In genomic region chr5:133718457-133718856, GRCh38 we compare ENCODE assay signal across 23 cellular contexts.
DNase-seq lines count a peak whose midpoint lies in the region; ATAC-seq, FAIRE-seq and TF ChIP-seq lines count a peak whose summit lies in the region.
"Had no signal": no experiment of that assay in that cellular context is flagged by ENCODE, and none has a peak within 500 bp of the region (broad histone marks: within the 10 kb centered on the region; RNA-seq: fewer than 3 reads in every experiment).

No MANE protein-coding gene starts in this region.

- H2AFZ ChIP-seq in K562 (ENCODE audit: low read depth, low read length): no peak overlapping the region

- H4K20me1 ChIP-seq in K562 (replicated peaks; ENCODE audit: control insufficient read depth, insufficient read depth, low read length): no peaks in the 10 kb centered on the region
- H4K20me1 ChIP-seq: BLaER1 had no signal

- POLR2A ChIA-PET in HEK293 (lab: Yijun Ruan, JAX): no interaction called here
- POLR2A ChIA-PET in K562 (lab: Yijun Ruan, JAX): no interaction called here

- TF ChIP-seq EP300 in K562 (IDR thresholded peaks at IDR 0.05; ENCODE audit: low read length): no peak

- 0% methylated on average over 2 of the region's 2 CpGs for WGBS in K562 (ENCODE audit: insufficient coverage, low coverage, missing lambda C conversion rate)

- no peak for TF ChIP-seq RAD21 in K562 (CRISPR knock-in tag; conservative IDR thresholded peaks at IDR 0.05 in 1 of 2, IDR thresholded peaks at IDR 0.05 in 1 of 2)

- H3K79me2 ChIP-seq in K562 (ENCODE audit: control insufficient read depth, insufficient read depth, low read length): no peaks in the 10 kb centered on the region

- DNase-seq in RCC 7860 (ENCODE audit: low spot score) (peak; percentile 11), K562 (ENCODE audit: extremely low read depth in 1 of 4, low spot score in 3 of 4) (no peak), anterior cingulate cortex (lab: John Stamatoyannopoulos, UW) (no peak)
- DNase-seq: 8988T; ACHN; BE2C; C1 segment of cervical spinal cord; CD4-positive, alpha-beta memory T cell; CD4-positive, CD25-positive, alpha-beta regulatory T cell; CD8-positive, alpha-beta memory T cell; COR-L47; DMS 273 treated with DMSO at 0.1 percent for 48 hours; DMS153; DMS53; DMS79; DND-41; EL; GDM1 had no signal

- intact Hi-C loops in K562 (cut with micrococcal nuclease): no loop called here

- H3K4me1 ChIP-seq in HEK293 (ENCODE audit: control insufficient read depth, insufficient read depth, low read length) (no peaks in the 10 kb centered on the region), K562 (replicated peaks in 1 of 2; ENCODE audit: control insufficient read depth in 2 of 2, insufficient read depth in 2 of 2, low read length in 2 of 2) (no peaks in the 10 kb centered on the region; a peak in 1 of 5 replicates)

- no TSS peak for BruUV-seq in K562 (replicated peaks; lab: Mats Ljungman, UMichigan)

- no peaks in the 10 kb centered on the region for H3K36me3 ChIP-seq in HEK293 (ENCODE audit: control insufficient read depth in 2 of 2, insufficient read depth in 1 of 2, low read length in 2 of 2)
- no peaks in the 10 kb centered on the region for H3K36me3 ChIP-seq in K562 (ENCODE audit: control insufficient read depth, insufficient read depth, low read length)
- H3K36me3 ChIP-seq: BE2C, BLaER1 had no signal

- ATAC-seq in K562 (no peak), HG02610 (IDR thresholded peaks at IDR 0.05; ENCODE audit: unreplicated experiment) (no peak)

- H3K27me3 ChIP-seq in K562 (ENCODE audit: control insufficient read depth in 2 of 2, insufficient read depth in 2 of 2, low read length in 2 of 2): peaks cover 0 to 7% of the 10 kb centered on the region in 2 experiments; a peak in 2 of 5 replicates
- H3K27me3 ChIP-seq: BE2C, BLaER1 had no signal

- CTCF ChIA-PET in HEK293 (lab: Yijun Ruan, JAX) (no interaction called here), K562 (lab: Yijun Ruan, JAX; ENCODE audit: low intra/inter-chr PET ratio) (no interaction called here)

- FAIRE-seq in RCC 7860 (lab: Jason Lieb, UNC) (no peak), K562 (lab: Jason Lieb, UNC) (no peak)
- FAIRE-seq: GM12891, GM19239 had no signal

- no peak for TF ChIP-seq POLR2A in K562 (conservative IDR thresholded peaks at IDR 0.05)

- no peak overlapping the region for H3K9ac ChIP-seq in K562 (ENCODE audit: insufficient read depth in 1 of 2, low read depth in 2 of 2, low read length in 2 of 2)
- H3K9ac ChIP-seq: BLaER1 had no signal

- no peaks in the 10 kb centered on the region for H3K9me3 ChIP-seq in HEK293 (ENCODE audit: control insufficient read depth, insufficient read depth, low read depth, low read length)
- H3K9me3 ChIP-seq in K562 (replicated peaks; ENCODE audit: control insufficient read depth, insufficient read depth, low read depth, low read length): no peaks in the 10 kb centered on the region
- H3K9me3 ChIP-seq: BE2C had no signal

- no peak for TF ChIP-seq CTCF in HEK293 (tag by site-specific recombination; IDR thresholded peaks at IDR 0.05)
- no peak for TF ChIP-seq CTCF in K562 (IDR thresholded peaks at IDR 0.05 in 2 of 3, conservative IDR thresholded peaks at IDR 0.05 in 1 of 3; ENCODE audit: insufficient read depth in 2 of 3, low read depth in 1 of 3, low read length in 3 of 3)

- no peak overlapping the region for H3K4me3 ChIP-seq in HEK293 (ENCODE audit: low read depth, low read length)
- no peak overlapping the region for H3K4me3 ChIP-seq in K562
- H3K4me3 ChIP-seq: BLaER1 had no signal

- no peaks in the 10 kb centered on the region for H3K9me1 ChIP-seq in K562 (ENCODE audit: control insufficient read depth, insufficient read depth, low read length)

- no peak overlapping the region for H3K27ac ChIP-seq in HEK293 (ENCODE audit: extremely low read depth, low read depth, low read length)
- no peak overlapping the region for H3K27ac ChIP-seq in K562 (ENCODE audit: extremely low read depth, low read depth, low read length)
- H3K27ac ChIP-seq: BLaER1 had no signal

- H3K4me2 ChIP-seq in K562 (ENCODE audit: insufficient read depth, low read length): no peak overlapping the region
- H3K4me2 ChIP-seq: BLaER1 had no signal

- in situ Hi-C loops in K562 (cut with MboI): no loop called here

TF ChIP-seq in HEK293, 187 proteins besides CTCF, POLR2A, EP300 and RAD21:
- TF ChIP-seq SCRT1 (tag by site-specific recombination; IDR thresholded peaks at IDR 0.05; ENCODE audit: borderline replicate concordance) (no peak), ZEB2 (tag by site-specific recombination; IDR thresholded peaks at IDR 0.05) (no peak), ZIC2 (tag by site-specific recombination; IDR thresholded peaks at IDR 0.05) (no peak), ZNF175 (tag by site-specific recombination; IDR thresholded peaks at IDR 0.05) (no peak), ZNF645 (tag by site-specific recombination; IDR thresholded peaks at IDR 0.05) (no peak), ZNF24 (tag by site-specific recombination; IDR thresholded peaks at IDR 0.05) (no peak)
- TF ChIP-seq, protein P1, sequence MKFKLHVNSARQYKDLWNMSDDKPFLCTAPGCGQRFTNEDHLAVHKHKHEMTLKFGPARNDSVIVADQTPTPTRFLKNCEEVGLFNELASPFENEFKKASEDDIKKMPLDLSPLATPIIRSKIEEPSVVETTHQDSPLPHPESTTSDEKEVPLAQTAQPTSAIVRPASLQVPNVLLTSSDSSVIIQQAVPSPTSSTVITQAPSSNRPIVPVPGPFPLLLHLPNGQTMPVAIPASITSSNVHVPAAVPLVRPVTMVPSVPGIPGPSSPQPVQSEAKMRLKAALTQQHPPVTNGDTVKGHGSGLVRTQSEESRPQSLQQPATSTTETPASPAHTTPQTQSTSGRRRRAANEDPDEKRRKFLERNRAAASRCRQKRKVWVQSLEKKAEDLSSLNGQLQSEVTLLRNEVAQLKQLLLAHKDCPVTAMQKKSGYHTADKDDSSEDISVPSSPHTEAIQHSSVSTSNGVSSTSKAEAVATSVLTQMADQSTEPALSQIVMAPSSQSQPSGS (tag by site-specific recombination; IDR thresholded peaks at IDR 0.05; ENCODE audit: low read depth): peak; percentile 44; the same call in 1 of the 2 replicates

TF ChIP-seq in K562, 482 proteins besides CTCF, POLR2A, EP300 and RAD21:
- TF ChIP-seq BRF1 (IDR thresholded peaks at IDR 0.05; ENCODE audit: borderline replicate concordance, extremely low read depth, insufficient read length) (no peak), TRIM28 (IDR thresholded peaks at IDR 0.05) (no peak), ATF3 (IDR thresholded peaks at IDR 0.05) (peak; percentile 34; the same call in 1 of the 2 replicates), ATF3 (CRISPR knock-in tag; conservative IDR thresholded peaks at IDR 0.05) (no peak), KDM1A (IDR thresholded peaks at IDR 0.05) (no peak), STAT5B (CRISPR knock-in tag; IDR thresholded peaks at IDR 0.05) (no peak), SOX6 (IDR thresholded peaks at IDR 0.05) (no peak)
- TF ChIP-seq, protein P2, sequence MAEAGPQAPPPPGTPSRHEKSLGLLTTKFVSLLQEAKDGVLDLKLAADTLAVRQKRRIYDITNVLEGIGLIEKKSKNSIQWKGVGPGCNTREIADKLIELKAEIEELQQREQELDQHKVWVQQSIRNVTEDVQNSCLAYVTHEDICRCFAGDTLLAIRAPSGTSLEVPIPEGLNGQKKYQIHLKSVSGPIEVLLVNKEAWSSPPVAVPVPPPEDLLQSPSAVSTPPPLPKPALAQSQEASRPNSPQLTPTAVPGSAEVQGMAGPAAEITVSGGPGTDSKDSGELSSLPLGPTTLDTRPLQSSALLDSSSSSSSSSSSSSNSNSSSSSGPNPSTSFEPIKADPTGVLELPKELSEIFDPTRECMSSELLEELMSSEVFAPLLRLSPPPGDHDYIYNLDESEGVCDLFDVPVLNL (CRISPR knock-in tag; IDR thresholded peaks at IDR 0.05; ENCODE audit: low read depth): no peak
- TF ChIP-seq, protein P1 (CRISPR knock-in tag; IDR thresholded peaks at IDR 0.05): no peak
